ENCODE assay signal across 8 cellular contexts in genomic region chr17:42050360-42051012, GRCh38. TPM values are rescaled to one million over a fixed set of nuclear protein-coding genes. Genes with fewer than 3 reads are reported as not detected.
DNase-seq lines count a peak whose midpoint lies in the region; ATAC-seq and TF ChIP-seq lines count a peak whose summit lies in the region.

C17orf113 (minus strand) TSS chr17:42050601; CDS start chr17:42043376, 7,225 bp downstream.

- H3K27me3 ChIP-seq in muscle layer of colon (ENCODE audit: control insufficient read depth in 1 of 2, insufficient read depth in 2 of 2, low read length in 2 of 2), result peaks cover 0 to 26% of the 10 kb centered on the region in 2 donors

- H3K27ac ChIP-seq in muscle layer of colon (ENCODE audit: low read depth, low read length) (no peak within 1 kb of the TSS), substantia nigra (ENCODE audit: low read depth, low read length, poor library complexity, severe bottlenecking) (no peak within 1 kb of the TSS)

- H3K4me3 ChIP-seq in AG04449 (ENCODE audit: low read depth, low read length), result peak within 1 kb of the TSS; percentile 55
- peak within 1 kb of the TSS; percentile 57 to 66 for H3K4me3 ChIP-seq in muscle layer of colon (ENCODE audit: low read depth in 1 of 2, low read length in 2 of 2)

- no peaks in the 10 kb centered on the region for H3K9me3 ChIP-seq in muscle layer of colon (ENCODE audit: low read length)

- H3K4me1 ChIP-seq in muscle layer of colon (ENCODE audit: insufficient read depth, low read length), result peaks cover 8% of the 10 kb centered on the region

- DNase-seq in AG04449 (ENCODE audit: low read depth, low spot score) (no peak), NCI-H460 (ENCODE audit: extremely low read depth, low read depth) (peak; percentile 50), erythroblast (lab: John Stamatoyannopoulos, UW) (peak; percentile 65 to 74), substantia nigra (lab: John Stamatoyannopoulos, UW) (peak in 36 of 49 donors; percentile 4 to 82 (median 34))
- DNase-seq in activated CD8-positive, alpha-beta memory T cell treated with anti-CD3 and anti-CD28 coated beads, Interleukin-2, amount 50 U/mL, for 48 hours, result peak; percentile 72

- CTCF ChIA-PET in AG04449 (lab: Yijun Ruan, JAX), result interaction anchor here (0.7 to 1.9 kb wide), 11 partner anchors 9 to 51 kb away, joined by 3 to 8 read pairs (median 4); partner anchors contain the start of gene ZNF385C

- ATAC-seq in GM18505 (IDR thresholded peaks at IDR 0.05; ENCODE audit: unreplicated experiment), result no peak
- ATAC-seq in GM21367 (IDR thresholded peaks at IDR 0.05; ENCODE audit: unreplicated experiment), result no peak

- H3K9ac ChIP-seq in muscle layer of colon (ENCODE audit: low read length), result no peak within 1 kb of the TSS

- H3K36me3 ChIP-seq in muscle layer of colon (ENCODE audit: insufficient read depth, low read length), result no peaks in the 10 kb centered on the region

- peak; percentile 23 for TF ChIP-seq POLR2A in GM18505 (IDR thresholded peaks at IDR 0.05; ENCODE audit: borderline replicate concordance, extremely low read depth, insufficient read depth, insufficient read length)
- TF ChIP-seq POLR2A in erythroblast (IDR thresholded peaks at IDR 0.05; ENCODE audit: low read length), result no peak

- POLR2A ChIA-PET in AG04449 (lab: Yijun Ruan, JAX), result no interaction called here

- TF ChIP-seq CTCF in AG04449 (IDR thresholded peaks at IDR 0.05; ENCODE audit: insufficient read depth, low read length, missing control alignments), result peak; percentile 57

RNA-seq across cellular contexts. Expression of gene C17orf113, which starts in this region (rescaled TPM):
- 1.2 and 1.5 TPM in 2 replicates for total RNA-seq in NCI-H460 (2014; rRNA removed; shearing (Covaris generic))
- 1.4 and 1.8 TPM in 2 replicates for polyA plus RNA-seq in NCI-H460 (2014; cell fraction: nucleus; rRNA removed)
